8 cellular contexts compared by ENCODE assay signal in genomic region chr17:39926135-39926587, GRCh38. TPM values are rescaled to one million over a fixed set of nuclear protein-coding genes. Genes with fewer than 3 reads are reported as not detected.
DNase-seq lines count a peak whose midpoint lies in the region; ATAC-seq and TF ChIP-seq lines count a peak whose summit lies in the region.

No MANE protein-coding gene starts in this region.

- H3K27me3 ChIP-seq in BE2C (no peaks in the 10 kb centered on the region), HUES48 (ENCODE audit: control insufficient read depth, insufficient read depth, low read length) (no peaks in the 10 kb centered on the region)

- peaks cover 20% of the 10 kb centered on the region for H3K36me3 Mint-ChIP-seq in nephron (ENCODE audit: low read depth)

- no peaks in the 10 kb centered on the region for H3K27me3 Mint-ChIP-seq in nephron (ENCODE audit: low read depth)

- no peak for ATAC-seq in HG03159 (IDR thresholded peaks at IDR 0.05; ENCODE audit: unreplicated experiment)
- no peak for ATAC-seq in GM21723 (IDR thresholded peaks at IDR 0.05; ENCODE audit: unreplicated experiment)

- TF ChIP-seq CTCF in BE2C (IDR thresholded peaks at IDR 0.05; ENCODE audit: low read depth, low read length) (no peak), cardiac fibroblast (IDR thresholded peaks at IDR 0.05; ENCODE audit: low read depth, low read length) (no peak), nephron (IDR thresholded peaks at IDR 0.05; ENCODE audit: unreplicated experiment in 3 of 3) (no peak)

- no peak overlapping the region for H3K9ac ChIP-seq in HUES48 (ENCODE audit: low read depth, low read length)

- H3K4me1 ChIP-seq in BE2C (peaks cover 20% of the 10 kb centered on the region), HUES48 (ENCODE audit: control insufficient read depth, insufficient read depth, low read length) (peaks cover 23% of the 10 kb centered on the region)

- H3K9me3 Mint-ChIP-seq in nephron, result no peaks in the 10 kb centered on the region

- DNase-seq in BE2C (no peak), cardiac fibroblast (ENCODE audit: low read depth in 2 of 2) (no peak), NCI-H2029 treated with DMSO at 0.1 percent for 48 hours (lab: John Stamatoyannopoulos, UW) (no peak), COLO668 (lab: John Stamatoyannopoulos, UW; ENCODE audit: unreplicated experiment) (no peak)

- H3K36me3 ChIP-seq in BE2C, result peaks cover 18% of the 10 kb centered on the region
- H3K36me3 ChIP-seq in HUES48 (ENCODE audit: control insufficient read depth, insufficient read depth, low read length), result peaks cover 29% of the 10 kb centered on the region

- H3K9me3 ChIP-seq in BE2C, result no peaks in the 10 kb centered on the region
- no peaks in the 10 kb centered on the region for H3K9me3 ChIP-seq in HUES48 (ENCODE audit: control insufficient read depth, insufficient read depth, low read length)

- H3K27ac ChIP-seq in HUES48 (ENCODE audit: low read depth, low read length), result no peak overlapping the region

- peak overlapping the region; percentile 64 to 94 (median 87) for H3K27ac Mint-ChIP-seq in nephron

- H3K4me3 ChIP-seq in BE2C (ENCODE audit: low read depth, low read length) (peak overlapping the region; percentile 78), HUES48 (ENCODE audit: low read depth, low read length) (peak overlapping the region; percentile 89), cardiac fibroblast (replicated peaks in 1 of 2; ENCODE audit: low read depth in 2 of 2, low read length in 2 of 2) (peak overlapping the region; percentile 83 to 92)

- peak overlapping the region; percentile 89 to 92 (median 91) for H3K4me3 Mint-ChIP-seq in nephron

- peaks cover 37% of the 10 kb centered on the region for H3K4me1 Mint-ChIP-seq in nephron

RNA-seq across cellular contexts. Expression of gene ORMDL3, which starts 1.2 kb away (rescaled TPM):
- polyA plus RNA-seq in BE2C (2012; ENCODE audit: insufficient read depth, insufficient read length, low read depth), result 63.1 TPM

RNA-seq across cellular contexts. Expression of gene LRRC3C, which starts 1.4 kb away (rescaled TPM):
- not detected for polyA plus RNA-seq in BE2C (2012; ENCODE audit: insufficient read depth, insufficient read length, low read depth)

RNA-seq across cellular contexts. Expression of gene GSDMB, which starts 7.7 kb away (rescaled TPM):
- 3.9 TPM for polyA plus RNA-seq in BE2C (2012; ENCODE audit: insufficient read depth, insufficient read length, low read depth)

RNA-seq across cellular contexts. Expression of gene GSDMA, which starts 36.6 kb away (rescaled TPM):
- polyA plus RNA-seq in BE2C (2012; ENCODE audit: insufficient read depth, insufficient read length, low read depth), result not detected

RNA-seq across cellular contexts. Expression of gene PSMD3, which starts 54.4 kb away (rescaled TPM):
- 357 TPM for polyA plus RNA-seq in BE2C (2012; ENCODE audit: insufficient read depth, insufficient read length, low read depth)
